20 cellular contexts compared by ENCODE assay signal in genomic region chr20:37397954-37398749, GRCh38.
"Had no signal": no experiment of that assay in that cellular context is flagged by ENCODE, and none has a peak within 500 bp of the region (broad histone marks: within the 10 kb centered on the region; RNA-seq: fewer than 3 reads in every experiment).

No MANE protein-coding gene starts in this region.

- H3K9me3 Mint-ChIP-seq: activated CD8-positive, alpha-beta T cell treated with anti-CD3 and anti-CD28 coated beads for 36 hours; activated T-cell treated with anti-CD3 and anti-CD28 coated beads, Interleukin-2, amount 50 U/mL, for 72 hours; dendritic cell treated with granulocyte-macrophage colony-stimulating factor and Interleukin-4, amounts not matched to agents 40 ng/mL and 50 ng/mL, for 4 days; effector memory CD8-positive, alpha-beta T cell; stimulated activated memory B cell treated with anti-CD40 and anti-IgM and Interleukin-4, amounts not matched to agents 10 μg/mL and 1 μg/mL and 100 μg/mL, for 72 hours had no signal

- DNase-seq: activated CD4-positive, alpha-beta T cell treated with anti-CD3 and anti-CD28 coated beads for 48 hours; activated CD8-positive, alpha-beta memory T cell treated with anti-CD3 and anti-CD28 coated beads, Interleukin-2, amount 50 U/mL, for 4 hours; activated CD8-positive, alpha-beta T cell treated with anti-CD3 and anti-CD28 coated beads for 36 hours; activated gamma-delta T cell; activated T-cell treated with anti-CD3 and anti-CD28 coated beads, Interleukin-2, amount 50 U/mL, for 72 hours; anterior cingulate cortex; effector memory CD8-positive, alpha-beta T cell; left colon; lower lobe of right lung; midbrain; ovary; stimulated activated CD4-positive, alpha-beta T cell treated with anti-CD3 and anti-CD28 coated beads, Interleukin-12 subunit alpha, Interleukin-12 subunit beta, amount 100 ng/mL, for 4 hours; stimulated activated CD4-positive, alpha-beta T cell treated with anti-CD3 and anti-CD28 coated beads, Interleukin-2, amount 100 ng/mL, for 24 hours; T-helper 17 cell; tibial artery had no signal

- H3K4me3 Mint-ChIP-seq: activated CD8-positive, alpha-beta T cell treated with anti-CD3 and anti-CD28 coated beads for 36 hours; activated naive CD8-positive, alpha-beta T cell; activated T-cell treated with anti-CD3 and anti-CD28 coated beads, Interleukin-2, amount 50 U/mL, for 72 hours; dendritic cell treated with granulocyte-macrophage colony-stimulating factor and Interleukin-4, amounts not matched to agents 40 ng/mL and 50 ng/mL, for 4 days; effector memory CD8-positive, alpha-beta T cell; stimulated activated memory B cell treated with anti-CD40 and anti-IgM and Interleukin-4, amounts not matched to agents 10 μg/mL and 1 μg/mL and 100 μg/mL, for 72 hours; T-helper 17 cell had no signal

- H3K27ac ChIP-seq: heart left ventricle, lower lobe of right lung, ovary, tibial artery, vagina had no signal

- H3K9me3 ChIP-seq: heart left ventricle, lower lobe of right lung, ovary, tibial artery, vagina had no signal

- H3K4me1 ChIP-seq: lower lobe of right lung had no signal

- H3K4me1 Mint-ChIP-seq: stimulated activated memory B cell treated with anti-CD40 and anti-IgM and Interleukin-4, amounts not matched to agents 10 μg/mL and 1 μg/mL and 100 μg/mL, for 72 hours had no signal

- H3K4me3 ChIP-seq: heart left ventricle, lower lobe of right lung, ovary, tibial artery, vagina had no signal

- H3K27me3 Mint-ChIP-seq: activated CD8-positive, alpha-beta T cell treated with anti-CD3 and anti-CD28 coated beads for 36 hours; activated naive CD8-positive, alpha-beta T cell; dendritic cell treated with granulocyte-macrophage colony-stimulating factor and Interleukin-4, amounts not matched to agents 40 ng/mL and 50 ng/mL, for 4 days; effector memory CD8-positive, alpha-beta T cell; stimulated activated memory B cell treated with anti-CD40 and anti-IgM and Interleukin-4, amounts not matched to agents 10 μg/mL and 1 μg/mL and 100 μg/mL, for 72 hours; T-helper 17 cell had no signal

- H3K36me3 ChIP-seq: ovary had no signal

- H3K27ac Mint-ChIP-seq: activated CD8-positive, alpha-beta T cell treated with anti-CD3 and anti-CD28 coated beads for 36 hours; activated naive CD8-positive, alpha-beta T cell; activated T-cell treated with anti-CD3 and anti-CD28 coated beads, Interleukin-2, amount 50 U/mL, for 72 hours; dendritic cell treated with granulocyte-macrophage colony-stimulating factor and Interleukin-4, amounts not matched to agents 40 ng/mL and 50 ng/mL, for 4 days; effector memory CD8-positive, alpha-beta T cell; stimulated activated memory B cell treated with anti-CD40 and anti-IgM and Interleukin-4, amounts not matched to agents 10 μg/mL and 1 μg/mL and 100 μg/mL, for 72 hours; T-helper 17 cell had no signal

- H3K27me3 ChIP-seq: heart left ventricle, ovary, tibial artery, vagina had no signal

- H3K36me3 Mint-ChIP-seq: activated naive CD8-positive, alpha-beta T cell had no signal

- ATAC-seq: activated T-cell treated with anti-CD3 and anti-CD28 coated beads, Interleukin-2, amount 50 U/mL, for 72 hours; effector memory CD8-positive, alpha-beta T cell; heart left ventricle; lower lobe of right lung; T-helper 17 cell had no signal
